In the genomic region with DNA sequence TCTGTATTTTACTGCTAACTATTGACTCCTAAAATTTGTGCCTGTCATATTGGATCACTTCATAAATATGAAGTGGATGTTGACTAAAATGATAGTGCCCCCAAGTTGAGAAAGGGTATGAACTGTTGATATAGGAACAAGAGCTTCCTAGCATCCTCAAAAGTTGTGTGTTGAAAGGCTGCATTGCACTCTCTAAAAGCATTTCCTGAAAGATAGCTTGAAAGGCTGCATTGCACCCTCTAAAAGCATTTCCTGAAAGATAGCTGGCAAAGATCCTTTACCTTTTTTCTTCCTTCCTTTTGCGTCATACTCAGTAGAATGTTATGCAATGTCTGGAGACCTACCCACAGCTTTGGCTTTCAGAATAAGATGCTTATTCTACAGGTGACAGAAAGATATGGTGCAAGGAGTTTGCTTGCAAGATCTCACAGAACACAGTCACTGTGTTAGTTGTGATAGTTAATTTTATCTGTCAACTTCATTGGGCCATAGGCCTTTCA, we compare ENCODE assay signal across 31 cellular contexts.
"Had no signal": no experiment of that assay in that cellular context is flagged by ENCODE, and none has a peak within 500 bp of the region (broad histone marks: within the 10 kb centered on the region; RNA-seq: fewer than 3 reads in every experiment).

No MANE protein-coding gene starts in this region.

- H3K36me3 ChIP-seq: ascending aorta, Peyer's patch, SJSA1 had no signal

- H3K4me2 ChIP-seq: KMS-11, SK-N-SH had no signal

- H3K9me3 ChIP-seq: ascending aorta, Peyer's patch, SJSA1, SK-N-SH had no signal

- H3K4me3 ChIP-seq: ascending aorta, Peyer's patch, SJSA1 had no signal

- H3K27ac ChIP-seq: ascending aorta, KMS-11, Peyer's patch, SJSA1 had no signal

- H3K4me3 Mint-ChIP-seq: activated CD4-positive, alpha-beta T cell treated with anti-CD3 and anti-CD28 coated beads for 36 hours; activated CD4-positive, alpha-beta T cell treated with anti-CD3 and anti-CD28 coated beads, Interleukin-2, amount 10 ng/mL, durations not matched to agents 7 days and 5 days; activated CD8-positive, alpha-beta T cell treated with anti-CD3 and anti-CD28 coated beads, Interleukin-2, amount 10 ng/mL, durations not matched to agents 7 days and 5 days; activated naive CD4-positive, alpha-beta T cell treated with anti-CD3 and anti-CD28 coated beads, Interleukin-2, amount 50 U/mL, for 24 hours; activated naive CD8-positive, alpha-beta T cell treated with anti-CD3 and anti-CD28 coated beads, Interleukin-2, amount 10 ng/mL, durations not matched to agents 7 days and 5 days; activated T-cell treated with anti-CD3 and anti-CD28 coated beads, Interleukin-2, amount 50 U/mL, for 24 hours; T-helper 1 cell treated with Interleukin-12 subunit alpha and Interleukin-12 subunit beta and Interleukin-4 antibody, amounts not matched to agents 30 μg/mL and 1 μg/mL, for 36 hours; T-helper 2 cell treated with Interferon-gamma antibody and Interleukin-4, amounts not matched to agents 5 μg/mL and 100 μg/mL, for 36 hours; WTC11 had no signal

- ATAC-seq: activated CD4-positive, alpha-beta T cell treated with anti-CD3 and anti-CD28 coated beads for 36 hours; activated CD4-positive, CD25-positive, alpha-beta regulatory T cell treated with anti-CD3 and anti-CD28 coated beads, Interleukin-2, amount 50 U/mL, for 24 hours; activated CD8-positive, alpha-beta T cell treated with anti-CD3 and anti-CD28 coated beads, Interleukin-2, amount 10 ng/mL, durations not matched to agents 7 days and 5 days; PC-3; WTC11 had no signal

- H3K27ac Mint-ChIP-seq: activated CD4-positive, alpha-beta T cell treated with anti-CD3 and anti-CD28 coated beads for 36 hours; activated CD4-positive, alpha-beta T cell treated with anti-CD3 and anti-CD28 coated beads, Interleukin-2, amount 10 ng/mL, durations not matched to agents 7 days and 5 days; activated CD8-positive, alpha-beta T cell treated with anti-CD3 and anti-CD28 coated beads, Interleukin-2, amount 10 ng/mL, durations not matched to agents 7 days and 5 days; activated naive CD4-positive, alpha-beta T cell treated with anti-CD3 and anti-CD28 coated beads, Interleukin-2, amount 50 U/mL, for 24 hours; activated naive CD8-positive, alpha-beta T cell treated with anti-CD3 and anti-CD28 coated beads, Interleukin-2, amount 10 ng/mL, durations not matched to agents 7 days and 5 days; activated T-cell treated with anti-CD3 and anti-CD28 coated beads, Interleukin-2, amount 50 U/mL, for 24 hours; activated T-helper 2 cell treated with anti-CD3 and anti-CD28 coated beads, Interferon-gamma antibody, Interleukin-2, Interleukin-4, amounts not matched to agents 10 μg/mL and 5 μg/mL and 100 μg/mL, durations not matched to agents 14 hours and 24 hours and 36 hours; T-helper 1 cell treated with Interleukin-12 subunit alpha and Interleukin-12 subunit beta and Interleukin-4 antibody, amounts not matched to agents 30 μg/mL and 1 μg/mL, for 36 hours; T-helper 2 cell treated with Interferon-gamma antibody and Interleukin-4, amounts not matched to agents 5 μg/mL and 100 μg/mL, for 36 hours; WTC11 had no signal

- H3K4me1 ChIP-seq: ascending aorta, Peyer's patch, SJSA1 had no signal

- H3K9me3 Mint-ChIP-seq: activated CD4-positive, alpha-beta T cell treated with anti-CD3 and anti-CD28 coated beads, Interleukin-2, amount 10 ng/mL, durations not matched to agents 7 days and 5 days; activated naive CD8-positive, alpha-beta T cell treated with anti-CD3 and anti-CD28 coated beads, Interleukin-2, amount 10 ng/mL, durations not matched to agents 7 days and 5 days; T-helper 2 cell treated with Interferon-gamma antibody and Interleukin-4, amounts not matched to agents 5 μg/mL and 100 μg/mL, for 36 hours had no signal

- H3K27me3 ChIP-seq: ascending aorta, Peyer's patch, SJSA1 had no signal

- H3K27me3 Mint-ChIP-seq: activated CD4-positive, alpha-beta T cell treated with anti-CD3 and anti-CD28 coated beads for 36 hours; activated CD4-positive, alpha-beta T cell treated with anti-CD3 and anti-CD28 coated beads, Interleukin-2, amount 10 ng/mL, durations not matched to agents 7 days and 5 days; activated naive CD4-positive, alpha-beta T cell treated with anti-CD3 and anti-CD28 coated beads, Interleukin-2, amount 50 U/mL, for 24 hours; activated naive CD8-positive, alpha-beta T cell treated with anti-CD3 and anti-CD28 coated beads, Interleukin-2, amount 10 ng/mL, durations not matched to agents 7 days and 5 days; activated T-cell treated with anti-CD3 and anti-CD28 coated beads, Interleukin-2, amount 50 U/mL, for 24 hours had no signal

- H3K9ac ChIP-seq: KMS-11, SK-N-SH had no signal

- DNase-seq: activated CD4-positive, alpha-beta T cell treated with anti-CD3 and anti-CD28 coated beads for 36 hours; activated CD4-positive, alpha-beta T cell treated with anti-CD3 and anti-CD28 coated beads, Interleukin-2, amount 10 ng/mL, durations not matched to agents 7 days and 5 days; activated CD4-positive, alpha-beta T cell treated with anti-CD3 and anti-CD28 coated beads, Interleukin-2, amount 50 U/mL, for 48 hours; activated CD8-positive, alpha-beta T cell treated with anti-CD3 and anti-CD28 coated beads, Interleukin-2, amount 10 ng/mL, durations not matched to agents 7 days and 5 days; activated gamma-delta T cell; activated naive CD4-positive, alpha-beta T cell treated with Interleukin-2 at 50 U/mL for 16 hours; activated naive CD8-positive, alpha-beta T cell treated with anti-CD3 and anti-CD28 coated beads, Interleukin-2, amount 10 ng/mL, durations not matched to agents 7 days and 5 days; activated T-cell treated with anti-CD3 and anti-CD28 coated beads, Interleukin-2, amount 50 U/mL, for 24 hours; amygdala; NCI-H1105; NCI-H1417 treated with DMSO at 0.1 percent for 48 hours; NCI-H187 treated with DMSO at 0.1 percent for 48 hours; NCI-H2081 treated with DMSO at 0.1 percent for 48 hours; NCI-H226; NCI-H524 treated with DMSO at 0.1 percent for 48 hours; NCI-H748 treated with DMSO at 0.1 percent for 48 hours; NK-92 treated with Interleukin-12 subunit alpha and Interleukin-12 subunit beta, amount 100 ng/mL, for 24 hours; PC-3; Peyer's patch; RPMI8226; SHP77 treated with DMSO at 0.1 percent for 48 hours; SK-N-SH had no signal

- H3K36me3 Mint-ChIP-seq: activated naive CD4-positive, alpha-beta T cell treated with anti-CD3 and anti-CD28 coated beads, Interleukin-2, amount 50 U/mL, for 24 hours; activated naive CD8-positive, alpha-beta T cell treated with anti-CD3 and anti-CD28 coated beads, Interleukin-2, amount 10 ng/mL, durations not matched to agents 7 days and 5 days; WTC11 had no signal

- H3K4me1 Mint-ChIP-seq: activated CD4-positive, alpha-beta T cell treated with anti-CD3 and anti-CD28 coated beads for 36 hours; activated CD4-positive, alpha-beta T cell treated with anti-CD3 and anti-CD28 coated beads, Interleukin-2, amount 10 ng/mL, durations not matched to agents 7 days and 5 days; activated naive CD4-positive, alpha-beta T cell treated with anti-CD3 and anti-CD28 coated beads, Interleukin-2, amount 50 U/mL, for 24 hours; activated naive CD8-positive, alpha-beta T cell treated with anti-CD3 and anti-CD28 coated beads, Interleukin-2, amount 10 ng/mL, durations not matched to agents 7 days and 5 days; WTC11 had no signal
